In genomic region chr6:5995705-5996686, GRCh38 we compare ENCODE assay signal across 8 cellular contexts. TPM values are rescaled to one million over a fixed set of nuclear protein-coding genes. Genes with fewer than 3 reads are reported as not detected.
A peak's percentile ranks its signal among the peaks of the same experiment; 100 is the strongest.
DNase-seq lines count a peak whose midpoint lies in the region; ATAC-seq and TF ChIP-seq lines count a peak whose summit lies in the region.

No MANE protein-coding gene starts in this region.

- H3K27ac Mint-ChIP-seq in brain (peak overlapping the region; percentile 72 to 96 (median 92)), immature natural killer cell (peak overlapping the region in 2 of 6 donors; percentile 56 to 75)

- H3K4me1 Mint-ChIP-seq in brain (peaks cover 53% of the 10 kb centered on the region), immature natural killer cell (peaks cover 51 to 60% of the 10 kb centered on the region in 2 donors)

- H3K36me3 ChIP-seq in spleen = no peaks in the 10 kb centered on the region

- H3K9me3 ChIP-seq in spleen = peaks cover 0 to 20% (median 3%) of the 10 kb centered on the region in 8 donors

- H3K4me3 Mint-ChIP-seq in brain = peak overlapping the region; percentile 91 to 97 (median 94)
- H3K4me3 Mint-ChIP-seq in immature natural killer cell = peak overlapping the region; percentile 90 to 98 (median 96)

- H3K27me3 Mint-ChIP-seq in brain (peaks cover 100% of the 10 kb centered on the region), immature natural killer cell (ENCODE audit: low read depth in 3 of 3) (peaks cover 54 to 81% (median 80%) of the 10 kb centered on the region in 3 donors)

- H3K27ac ChIP-seq in spleen = peak overlapping the region; percentile 21 to 88 (median 78)

- H3K4me1 ChIP-seq in spleen = peaks cover 26 to 68% (median 47%) of the 10 kb centered on the region in 6 donors

- TF ChIP-seq POLR2A in spleen (IDR thresholded peaks at IDR 0.05) = no peak

- H3K36me3 Mint-ChIP-seq in brain (peaks cover 14% of the 10 kb centered on the region), immature natural killer cell (peaks cover 0 to 4% (median 4%) of the 10 kb centered on the region in 3 donors)

- H3K9me3 Mint-ChIP-seq in brain (peaks cover 5 to 26% (median 9%) of the 10 kb centered on the region in 5 experiments), immature natural killer cell (peaks cover 0 to 12% (median 4%) of the 10 kb centered on the region in 6 donors)

- DNase-seq in NCI-H2081 (lab: John Stamatoyannopoulos, UW) (peak; percentile 57 to 71), NCI-H2081 treated with DMSO at 0.1 percent for 48 hours (lab: John Stamatoyannopoulos, UW) (no peak), NCI-H69 (lab: John Stamatoyannopoulos, UW) (peak; percentile 57), immature natural killer cell (peak in 1 of 3 donors; percentile 9), spleen (peak; percentile 87)

- ATAC-seq in HG02759 (IDR thresholded peaks at IDR 0.05; ENCODE audit: unreplicated experiment) (no peak), GM18517 (IDR thresholded peaks at IDR 0.05; ENCODE audit: unreplicated experiment) (no peak)

- TF ChIP-seq CTCF in brain (conservative IDR thresholded peaks at IDR 0.05) = peak; percentile 45 to 70
- peak in 3 of 11 experiments; percentile 16 to 36 (median 18) for TF ChIP-seq CTCF in spleen (IDR thresholded peaks at IDR 0.05 in 8 of 11, conservative IDR thresholded peaks at IDR 0.05 in 3 of 11)

- peaks cover 7 to 93% (median 86%) of the 10 kb centered on the region in 7 donors for H3K27me3 ChIP-seq in spleen (replicated peaks in 1 of 7)

- peak overlapping the region; percentile 46 to 79 (median 56) for H3K4me3 ChIP-seq in spleen

- 6 to 11% (median 7%) methylated on average over 50 of the region's 50 CpGs for WGBS in spleen, 5 donors

- intact Hi-C loops in spleen (cut with DNase I; ENCODE audit: low total_unique reads) = no loop called here

RNA-seq across cellular contexts. Expression of gene NRN1, which starts 10.7 kb away (rescaled TPM):
- polyA plus RNA-seq in brain (ENCODE audit: insufficient read depth, low read depth, low replicate concordance) (44.2 TPM), immature natural killer cell (not detected), spleen (10 to 100 TPM in 1 of 3 donors, 1 to 10 TPM in 2; 6.9 to 16.2 (median 8.7) TPM)
- 10 to 100 TPM; 15.4 to 28.5 (median 21.2) TPM for total RNA-seq in spleen

Comparison
In these comparisons a context has a peak if more than half of its experiments do, and no peak if none do; other contexts are left out.
1. RNA of gene NRN1, which starts 10.7 kb away (polyA plus RNA-seq): 44.2 TPM in brain (single experiment) and 6.9 to 16.2 TPM in spleen; not detected in immature natural killer cell; every median in the first group is over 4 times any median in the second.